ENCODE assay signal across 2 cellular contexts in genomic region chr17:6545291-6545690, GRCh38.
TF ChIP-seq lines count a peak whose summit lies in the region.

No MANE protein-coding gene starts in this region.

TF ChIP-seq in GM23338, 12 proteins besides CTCF, POLR2A, EP300 and RAD21:
- TF ChIP-seq NANOG (IDR thresholded peaks at IDR 0.05; ENCODE audit: borderline replicate concordance) (no peak), ETS1 (IDR thresholded peaks at IDR 0.05) (no peak), ZNF331 (CRISPR knock-in tag; IDR thresholded peaks at IDR 0.05; ENCODE audit: low read depth) (no peak), JUNB (IDR thresholded peaks at IDR 0.05; ENCODE audit: unreplicated experiment) (no peak), ZNF114 (CRISPR knock-in tag; IDR thresholded peaks at IDR 0.05) (no peak), CREB1 (CRISPR knock-in tag; IDR thresholded peaks at IDR 0.05; ENCODE audit: low read depth) (no peak), REST (IDR thresholded peaks at IDR 0.05; ENCODE audit: unreplicated experiment) (no peak), POLR2AphosphoS5 (IDR thresholded peaks at IDR 0.05; ENCODE audit: low read depth) (no peak), STAT1 (IDR thresholded peaks at IDR 0.05; ENCODE audit: unreplicated experiment) (no peak), EZH2 (IDR thresholded peaks at IDR 0.05; ENCODE audit: low read depth, unreplicated experiment) (no peak), ZNF462 (CRISPR knock-in tag; IDR thresholded peaks at IDR 0.05) (no peak), EZH2phosphoT487 (IDR thresholded peaks at IDR 0.05; ENCODE audit: unreplicated experiment) (no peak)

TF ChIP-seq in H1, 55 proteins besides CTCF, POLR2A, EP300 and RAD21:
- TF ChIP-seq CHD2 (IDR thresholded peaks at IDR 0.05; ENCODE audit: low read length) (no peak), ZNF274 (IDR thresholded peaks at IDR 0.05; ENCODE audit: borderline replicate concordance, extremely low read depth, low read length) (no peak), POU5F1 (IDR thresholded peaks at IDR 0.05; ENCODE audit: low read depth, low read length) (no peak)
TF ChIP-seq in H1: peak in this region for 0.
